Comparison of ENCODE assay signal across 27 cellular contexts in the genomic region with DNA sequence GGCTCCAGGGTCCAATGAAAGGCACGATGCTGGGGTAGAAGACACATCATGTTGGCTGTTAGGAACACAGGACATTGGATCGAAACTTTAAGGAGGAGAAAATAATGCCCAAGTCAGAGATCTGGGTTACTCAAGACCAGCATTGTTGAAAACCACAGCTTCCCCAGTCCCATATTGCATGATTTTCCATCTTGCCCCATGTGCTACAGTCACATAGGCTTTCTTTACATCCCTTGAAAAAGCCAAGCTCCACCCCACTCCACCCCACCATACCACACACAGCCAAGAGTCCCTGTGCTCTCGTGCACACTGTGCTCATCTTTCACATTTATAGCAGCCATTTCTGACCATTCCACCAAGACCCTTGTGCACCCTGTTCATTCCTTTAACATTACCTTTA.
DNase-seq lines count a peak whose midpoint lies in the region; ATAC-seq, FAIRE-seq and TF ChIP-seq lines count a peak whose summit lies in the region.
"Had no signal": no experiment of that assay in that cellular context is flagged by ENCODE, and none has a peak within 500 bp of the region (broad histone marks: within the 10 kb centered on the region; RNA-seq: fewer than 3 reads in every experiment).

No MANE protein-coding gene starts in this region.

- H3K27ac ChIP-seq in OCI-LY3 (ENCODE audit: low read length) (peak overlapping the region; percentile 65), PC-9 (no peak overlapping the region)
- H3K27ac ChIP-seq: 22Rv1, BLaER1 had no signal

- no TSS peak for BruUV-seq in PC-9 (replicated peaks; lab: Mats Ljungman, UMichigan)

- DNase-seq in GF-D8 (lab: John Stamatoyannopoulos, UW): peak; percentile 54
- DNase-seq in MV-4-11 (lab: John Stamatoyannopoulos, UW): peak; percentile 89
- no peak for DNase-seq in bronchial epithelial cell (ENCODE audit: low read depth)
- no peak for DNase-seq in NCI-H187 (lab: John Stamatoyannopoulos, UW)
- no peak for DNase-seq in PC-9
- DNase-seq in erythroblast (lab: John Stamatoyannopoulos, UW): no peak
- DNase-seq: ACHN; Caco-2; CD4-positive, alpha-beta T cell; DMS 273 treated with DMSO at 0.1 percent for 48 hours; DND-41; H7; HFFc6; NCI-H1105; NCI-H146; NCI-H2029 treated with DMSO at 0.1 percent for 48 hours; NCI-H345; NCI-H524; NCI-H82; T-helper 2 cell had no signal

- POLR2A ChIA-PET in PC-9 (lab: Charles Lee; ENCODE audit: unreplicated experiment): no interaction called here

- ATAC-seq in GM21526 (IDR thresholded peaks at IDR 0.05; ENCODE audit: low FRiP score, unreplicated experiment): no peak
- ATAC-seq: Panc1 had no signal

- H3K27me3 ChIP-seq in OCI-LY3 (ENCODE audit: low read depth, low read length) (no peaks in the 10 kb centered on the region), bronchial epithelial cell (ENCODE audit: control insufficient read depth, insufficient read depth, low read length) (no peaks in the 10 kb centered on the region), PC-9 (ENCODE audit: insufficient read depth, low read depth) (no peaks in the 10 kb centered on the region)
- H3K27me3 ChIP-seq: BLaER1 had no signal

- peak; percentile 13 for FAIRE-seq in bronchial epithelial cell (lab: Jason Lieb, UNC)
- FAIRE-seq: GM12891, HTR-8/SVneo had no signal

- H3K4me3 ChIP-seq in OCI-LY3 (ENCODE audit: low read length): no peak overlapping the region; the same call in 1 of the 2 replicates
- H3K4me3 ChIP-seq in bronchial epithelial cell (ENCODE audit: low read depth, low read length): no peak overlapping the region
- no peak overlapping the region for H3K4me3 ChIP-seq in PC-9
- H3K4me3 ChIP-seq: BLaER1 had no signal

- H3K79me2 ChIP-seq in OCI-LY3 (ENCODE audit: low read length): no peaks in the 10 kb centered on the region
- H3K79me2 ChIP-seq in PC-9 (ENCODE audit: low read depth): no peaks in the 10 kb centered on the region

- H3K9me3 ChIP-seq in OCI-LY3 (ENCODE audit: insufficient read depth, low read length) (no peaks in the 10 kb centered on the region), PC-9 (ENCODE audit: insufficient read depth, low read depth) (no peaks in the 10 kb centered on the region)
- H3K9me3 ChIP-seq: BLaER1, Caco-2 had no signal

- H3K4me2 ChIP-seq in OCI-LY3 (ENCODE audit: low read length): peak overlapping the region; percentile 36
- no peak overlapping the region for H3K4me2 ChIP-seq in PC-9
- H3K4me2 ChIP-seq: BLaER1 had no signal

- peaks cover 29% of the 10 kb centered on the region for H3K4me1 ChIP-seq in OCI-LY3 (ENCODE audit: low read length)
- H3K4me1 ChIP-seq in PC-9 (replicated peaks; ENCODE audit: insufficient read depth): no peaks in the 10 kb centered on the region

- H4K20me1 ChIP-seq in OCI-LY3 (ENCODE audit: insufficient read depth, low read length) (no peaks in the 10 kb centered on the region), PC-9 (ENCODE audit: insufficient read depth) (no peaks in the 10 kb centered on the region)
- H4K20me1 ChIP-seq: BLaER1 had no signal

- intact Hi-C loops in PC-9 (cut with micrococcal nuclease; ENCODE audit: unreplicated experiment): no loop called here

- TF ChIP-seq POLR2A in erythroblast (IDR thresholded peaks at IDR 0.05; ENCODE audit: low read length): no peak

- CTCF ChIA-PET in PC-9 (lab: Charles Lee): no interaction called here

- H3K9me2 ChIP-seq in PC-9 (ENCODE audit: insufficient read depth): no peaks in the 10 kb centered on the region

- H3K9ac ChIP-seq in OCI-LY3 (ENCODE audit: low read length): no peak overlapping the region
- H3K9ac ChIP-seq: BLaER1 had no signal

- no peaks in the 10 kb centered on the region for H3F3A ChIP-seq in PC-9 (ENCODE audit: insufficient read depth, low read depth)

- H3K36me3 ChIP-seq in OCI-LY3 (replicated peaks; ENCODE audit: low read depth, low read length) (no peaks in the 10 kb centered on the region), bronchial epithelial cell (ENCODE audit: control insufficient read depth, insufficient read depth, low read length) (no peaks in the 10 kb centered on the region), PC-9 (ENCODE audit: low read depth) (no peaks in the 10 kb centered on the region)
- H3K36me3 ChIP-seq: BLaER1 had no signal

- H2AFZ ChIP-seq in OCI-LY3 (ENCODE audit: low read depth, low read length) (peak overlapping the region; percentile 49), PC-9 (no peak overlapping the region)

- no peak for TF ChIP-seq CTCF in OCI-LY3 (IDR thresholded peaks at IDR 0.05; ENCODE audit: low read depth, low read length)
- TF ChIP-seq CTCF in bronchial epithelial cell (IDR thresholded peaks at IDR 0.05; ENCODE audit: insufficient read depth, low read length, severe bottlenecking): no peak
- TF ChIP-seq CTCF in PC-9 (conservative IDR thresholded peaks at IDR 0.05): no peak

Comparison
In these comparisons a context has a peak if more than half of its experiments do, and no peak if none do; other contexts are left out.
1. DNase-seq: peak in GF-D8 (single experiment) and MV-4-11 (single experiment); none in bronchial epithelial cell (single experiment), NCI-H187 (0 of 2), PC-9 (0 of 2) and erythroblast (0 of 2).